Comparison of ENCODE assay signal across 34 cellular contexts in genomic region chr12:21334100-21334499, GRCh38. TPM values are rescaled to one million over a fixed set of nuclear protein-coding genes. Genes with fewer than 3 reads are reported as not detected.
"Had no signal": no experiment of that assay in that cellular context is flagged by ENCODE, and none has a peak within 500 bp of the region (broad histone marks: within the 10 kb centered on the region; RNA-seq: fewer than 3 reads in every experiment).

No MANE protein-coding gene starts in this region.

- H3K36me3 ChIP-seq: brain microvascular endothelial cell had no signal

- H3K27me3 ChIP-seq: brain microvascular endothelial cell had no signal

- H3K4me3 ChIP-seq: SK-N-MC had no signal

- H3K27ac ChIP-seq: brain microvascular endothelial cell, SK-N-MC had no signal

- ATAC-seq: activated T-helper 17 cell treated with anti-CD3 and anti-CD28 coated beads, Interleukin-2, amount 50 U/mL, for 72 hours; Panc1; Right ventricle myocardium inferior; T-cell had no signal

- DNase-seq: activated B cell treated with CpG ODN at 0.5 μM for 24 hours; activated CD4-positive, alpha-beta memory T cell treated with anti-CD3 and anti-CD28 coated beads, Interleukin-2, amount 10 ng/mL, durations not matched to agents 7 days and 5 days; activated CD4-positive, alpha-beta T cell treated with anti-CD3 and anti-CD28 coated beads for 1 hour; activated CD4-positive, alpha-beta T cell treated with anti-CD3 and anti-CD28 coated beads, Interleukin-2, amount 10 ng/mL, durations not matched to agents 7 days and 5 days; activated gamma-delta T cell; activated naive CD4-positive, alpha-beta T cell treated with anti-CD3 and anti-CD28 coated beads for 36 hours; activated T-cell treated with anti-CD3 and anti-CD28 coated beads for 4 hours; activated T-cell treated with anti-CD3 and anti-CD28 coated beads, Interleukin-2, amount 50 U/mL, for 48 hours; amygdala; brain microvascular endothelial cell; Kasumi-1; KBM-7; MV-4-11; NCI-H1092 treated with DMSO at 0.1 percent for 48 hours; NCI-H1417 treated with DMSO at 0.1 percent for 48 hours; NCI-H1694; NCI-H2029; NCI-H2107; NCI-H2171 treated with DMSO at 0.1 percent for 48 hours; NCI-H226; NCI-H510A; NCI-H69; NK-92 treated with Interleukin-12 subunit alpha and Interleukin-12 subunit beta, amount 100 ng/mL, for 24 hours; OCI-M1; RPMI8226; T-cell; T-helper 2 cell; T1000 had no signal

RNA-seq across cellular contexts. Expression of gene SLCO1A2, which starts 0.6 kb away (rescaled TPM):
- total RNA-seq: activated B cell treated with CpG ODN at 0.5 μM for 24 hours; activated CD4-positive, alpha-beta memory T cell treated with anti-CD3 and anti-CD28 coated beads, Interleukin-2, amount 10 ng/mL, durations not matched to agents 7 days and 5 days; activated CD4-positive, alpha-beta T cell treated with anti-CD3 and anti-CD28 coated beads, Interleukin-2, amount 10 ng/mL, durations not matched to agents 7 days and 5 days; activated CD8-positive, alpha-beta memory T cell treated with anti-CD3 and anti-CD28 coated beads for 36 hours; activated naive CD4-positive, alpha-beta T cell treated with anti-CD3 and anti-CD28 coated beads for 36 hours; activated T-helper 17 cell treated with anti-CD3 and anti-CD28 coated beads, Interleukin-2, amount 50 U/mL, for 72 hours; Right ventricle myocardium inferior had no signal

RNA-seq across cellular contexts. Expression of gene IAPP, which starts 38.6 kb away (rescaled TPM):
- total RNA-seq: activated B cell treated with CpG ODN at 0.5 μM for 24 hours; activated CD4-positive, alpha-beta memory T cell treated with anti-CD3 and anti-CD28 coated beads, Interleukin-2, amount 10 ng/mL, durations not matched to agents 7 days and 5 days; activated CD4-positive, alpha-beta T cell treated with anti-CD3 and anti-CD28 coated beads, Interleukin-2, amount 10 ng/mL, durations not matched to agents 7 days and 5 days; activated CD8-positive, alpha-beta memory T cell treated with anti-CD3 and anti-CD28 coated beads for 36 hours; activated naive CD4-positive, alpha-beta T cell treated with anti-CD3 and anti-CD28 coated beads for 36 hours; activated T-helper 17 cell treated with anti-CD3 and anti-CD28 coated beads, Interleukin-2, amount 50 U/mL, for 72 hours; M059J; Right ventricle myocardium inferior; T-cell had no signal
